ENCODE assay signal across 18 cellular contexts in genomic region chr5:160448886-160449285, GRCh38. TPM values are rescaled to one million over a fixed set of nuclear protein-coding genes. Genes with fewer than 3 reads are reported as not detected.
A peak's percentile ranks its signal among the peaks of the same experiment; 100 is the strongest.
DNase-seq lines count a peak whose midpoint lies in the region; FAIRE-seq and TF ChIP-seq lines count a peak whose summit lies in the region.
"Had no signal": no experiment of that assay in that cellular context is flagged by ENCODE, and none has a peak within 500 bp of the region (broad histone marks: within the 10 kb centered on the region; RNA-seq: fewer than 3 reads in every experiment).

No MANE protein-coding gene starts in this region.

- H3K4me3 ChIP-seq in breast epithelium: no peak overlapping the region
- H3K4me3 ChIP-seq: BLaER1 treated with 17β-estradiol and CSF1 and Interleukin-3, amounts not matched to agents 10 nM and 100 nM; GM12878; GM23338 had no signal

- no peaks in the 10 kb centered on the region for H3K4me1 ChIP-seq in breast epithelium

- no peak for TF ChIP-seq POLR2A in breast epithelium (IDR thresholded peaks at IDR 0.05)
- TF ChIP-seq POLR2A in H54 (IDR thresholded peaks at IDR 0.05; ENCODE audit: low read depth, low read length): no peak

- H3K27me3 ChIP-seq in breast epithelium: no peaks in the 10 kb centered on the region
- H3K27me3 ChIP-seq: BLaER1 treated with 17β-estradiol and CSF1 and Interleukin-3, amounts not matched to agents 10 nM and 100 nM had no signal

- no peak for TF ChIP-seq CTCF in breast epithelium (IDR thresholded peaks at IDR 0.05)

- H3K9me3 ChIP-seq in breast epithelium: no peaks in the 10 kb centered on the region

- H3K36me3 ChIP-seq in breast epithelium: no peaks in the 10 kb centered on the region
- H3K36me3 ChIP-seq: BLaER1 treated with 17β-estradiol and CSF1 and Interleukin-3, amounts not matched to agents 10 nM and 100 nM had no signal

- FAIRE-seq in HTR-8/SVneo (lab: Jason Lieb, UNC) (peak; percentile 36), H54 (lab: Jason Lieb, UNC) (no peak)
- FAIRE-seq: GM12878, HepG2 had no signal

- no peak overlapping the region for H3K27ac ChIP-seq in breast epithelium
- H3K27ac ChIP-seq: BLaER1 treated with 17β-estradiol and CSF1 and Interleukin-3, amounts not matched to agents 10 nM and 100 nM had no signal

- intact Hi-C loops in breast epithelium (cut with DNase I; ENCODE audit: low total_unique reads): no loop called here

- peak; percentile 59 for DNase-seq in NCI-H748 (lab: John Stamatoyannopoulos, UW; ENCODE audit: unreplicated experiment)
- no peak for DNase-seq in NCI-H748 treated with DMSO at 0.1 percent for 48 hours (lab: John Stamatoyannopoulos, UW)
- no peak for DNase-seq in HTR-8/SVneo (ENCODE audit: insufficient read length, low spot score)
- peak; percentile 96 for DNase-seq in NCI-H82 treated with DMSO at 0.1 percent for 48 hours (lab: John Stamatoyannopoulos, UW; ENCODE audit: unreplicated experiment)
- DNase-seq in breast epithelium (ENCODE audit: low spot score in 2 of 2): no peak
- DNase-seq in H54 (ENCODE audit: insufficient read length, low spot score): no peak
- DNase-seq in activated naive CD4-positive, alpha-beta T cell treated with anti-CD3 and anti-CD28 coated beads, Interleukin-2, amount 50 U/mL, for 16 hours: no peak
- DNase-seq: Calu3; CD8-positive, alpha-beta T cell; DMS 273 treated with DMSO at 0.1 percent for 48 hours; DMS53; DND-41; EL; H7 had no signal

RNA-seq across cellular contexts. Expression of gene PTTG1, which starts 27.2 kb away (rescaled TPM):
- total RNA-seq in breast epithelium: 10 to 100 TPM; 12.5 to 17.7 (median 13.8) TPM

RNA-seq across cellular contexts. Expression of gene SLU7, which starts 30.0 kb away (rescaled TPM):
- 10 to 100 TPM; 77.0 to 88.3 (median 86.3) TPM for total RNA-seq in breast epithelium

RNA-seq across cellular contexts. Expression of gene FAM200C, which starts 49.0 kb away (rescaled TPM):
- total RNA-seq in breast epithelium: 1 to 10 TPM; 2.7 to 5.6 (median 5.6) TPM

Comparison
In these comparisons a context has a peak if more than half of its experiments do, and no peak if none do; other contexts are left out.
1. DNase-seq: peak in NCI-H748 (single experiment) and NCI-H82 treated with DMSO at 0.1 percent for 48 hours (single experiment); none in NCI-H748 treated with DMSO at 0.1 percent for 48 hours (single experiment), HTR-8/SVneo (single experiment), breast epithelium (0 of 2), H54 (single experiment) and activated naive CD4-positive, alpha-beta T cell treated with anti-CD3 and anti-CD28 coated beads, Interleukin-2, amount 50 U/mL, for 16 hours (single experiment).